In the genomic region with DNA sequence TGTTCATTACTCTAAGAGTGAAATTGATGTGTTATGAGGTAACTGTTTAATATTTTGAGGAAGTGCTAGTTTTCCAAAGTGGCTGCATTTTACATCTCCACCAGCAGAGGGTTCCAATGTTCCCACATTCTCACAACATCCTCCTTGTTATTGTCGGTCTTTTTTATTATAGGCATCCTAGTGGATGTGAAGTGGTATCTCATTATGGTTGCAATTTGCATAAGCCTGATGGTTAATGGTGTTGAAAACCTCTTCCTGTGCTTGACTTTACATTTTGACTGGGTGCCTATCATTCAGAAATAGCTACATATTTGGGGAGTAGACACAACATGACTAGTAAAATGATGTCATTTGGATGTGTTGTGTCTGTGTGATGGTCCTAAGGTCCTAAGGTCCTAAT, we compare ENCODE assay signal across 9 cellular contexts.
DNase-seq lines count a peak whose midpoint lies in the region; ATAC-seq, FAIRE-seq and TF ChIP-seq lines count a peak whose summit lies in the region.
"Had no signal": no experiment of that assay in that cellular context is flagged by ENCODE, and none has a peak within 500 bp of the region (broad histone marks: within the 10 kb centered on the region; RNA-seq: fewer than 3 reads in every experiment).

No MANE protein-coding gene starts in this region.

- no peak overlapping the region for H3K4me2 ChIP-seq in HepG2 (ENCODE audit: low read depth, low read length)

- POLR2A ChIA-PET in HepG2 (lab: Yijun Ruan, JAX) = no interaction called here

- BruUV-seq in HepG2 (replicated peaks; lab: Mats Ljungman, UMichigan) = no TSS peak

- TF ChIP-seq CTCF in HepG2 (CRISPR knock-in tag; IDR thresholded peaks at IDR 0.05) = peak; percentile 31

- H3K4me3 ChIP-seq in HepG2 (replicated peaks in 1 of 3; ENCODE audit: insufficient read depth in 1 of 3, low read depth in 2 of 3, low read length in 3 of 3) = no peak overlapping the region
- H3K4me3 ChIP-seq: SK-N-MC had no signal

- H4K20me1 ChIP-seq in HepG2 (ENCODE audit: insufficient read depth, low read length) = no peaks in the 10 kb centered on the region

- H3K4me1 ChIP-seq in HepG2 (ENCODE audit: insufficient read depth, low read length) = no peaks in the 10 kb centered on the region

- no peaks in the 10 kb centered on the region for H3K27me3 ChIP-seq in HepG2 (ENCODE audit: control insufficient read depth in 1 of 2, insufficient read depth in 2 of 2, low read length in 2 of 2)

- TF ChIP-seq EP300 in HepG2 (IDR thresholded peaks at IDR 0.05; ENCODE audit: low read depth in 2 of 2, low read length in 2 of 2) = no peak
- TF ChIP-seq EP300 in HepG2 (CRISPR knock-in tag; IDR thresholded peaks at IDR 0.05; ENCODE audit: borderline replicate concordance) = no peak

- intact Hi-C loops in HepG2 (cut with micrococcal nuclease; ENCODE audit: unreplicated experiment) = loop anchor here (1.0 kb wide), 1 partner anchor 569 kb away; no protein-coding TSS in a partner anchor

- H3K9ac ChIP-seq in HepG2 (ENCODE audit: insufficient read depth, low read depth, low read length) = no peak overlapping the region

- H2AFZ ChIP-seq in HepG2 (ENCODE audit: low read length) = no peak overlapping the region

- DNase-seq in AML-193 (lab: John Stamatoyannopoulos, UW) (peak; percentile 51 to 67), GM18507 (ENCODE audit: extremely low spot score, insufficient read length, low read depth) (no peak), NCI-H1436 treated with DMSO at 0.1 percent for 48 hours (lab: John Stamatoyannopoulos, UW) (peak; percentile 12), amniotic epithelial cell (ENCODE audit: low read depth) (peak; percentile 12), HepG2 (ENCODE audit: low spot score) (peak; percentile 18), amygdala (lab: John Stamatoyannopoulos, UW) (no peak)
- DNase-seq in stimulated activated CD4-positive, alpha-beta T cell treated with anti-CD3 and anti-CD28 coated beads, Interleukin-2, amount 100 ng/mL, for 48 hours = no peak

- CTCF ChIA-PET in HepG2 (lab: Yijun Ruan, JAX; ENCODE audit: low intra/inter-chr PET ratio, low total read pairs) = interaction anchor here (1.2 kb wide), 1 partner anchor 744 kb away, joined by 3 read pairs; the partner anchor contains the start of gene HCN1

- H3K79me2 ChIP-seq in HepG2 (ENCODE audit: insufficient read depth, low read length) = no peaks in the 10 kb centered on the region

- no peak for TF ChIP-seq RAD21 in HepG2 (CRISPR knock-in tag; IDR thresholded peaks at IDR 0.05)

- no peak for TF ChIP-seq POLR2A in HepG2 (IDR thresholded peaks at IDR 0.05; ENCODE audit: insufficient read depth in 1 of 2, low read depth in 2 of 2, low read length in 2 of 2)

- H3K36me3 ChIP-seq in HepG2 (replicated peaks in 1 of 2; ENCODE audit: control insufficient read depth in 1 of 2, insufficient read depth in 2 of 2, low read length in 2 of 2) = no peaks in the 10 kb centered on the region

- in situ Hi-C loops in HepG2 (cut with HindIII; ENCODE audit: extremely low pct_ligation_motif_present, low pct_unique_long_range_greater_than_20kb) = no loop called here

- H3K9me3 ChIP-seq in HepG2 (ENCODE audit: low read length) = no peaks in the 10 kb centered on the region

- ATAC-seq in HG02884 (IDR thresholded peaks at IDR 0.05; ENCODE audit: unreplicated experiment) = peak; percentile 77
- ATAC-seq in HepG2 = peak; percentile 51; the same call in 2 of the 3 replicates

- FAIRE-seq in GM18507 (lab: Jason Lieb, UNC) (peak; percentile 69), HepG2 (lab: Jason Lieb, UNC) (peak; percentile 52)

- WGBS in HepG2 (ENCODE audit: low lambda C conversion rate) = 0% methylated on average over 1 of the region's 1 CpG

- H3K27ac ChIP-seq in HepG2 (ENCODE audit: extremely low read length, insufficient read depth, low read length) = no peak overlapping the region
- H3K27ac ChIP-seq: SK-N-MC had no signal

TF ChIP-seq in HepG2, 621 proteins besides CTCF, POLR2A, EP300 and RAD21:
- 0 out of 2 replicates have a peak, but pooled peaks have one; percentile 35 for TF ChIP-seq SMC3 (IDR thresholded peaks at IDR 0.05; ENCODE audit: low read length)
- TF ChIP-seq ZNF33A (CRISPR knock-in tag; IDR thresholded peaks at IDR 0.05; ENCODE audit: borderline replicate concordance) = no peak
- peak; percentile 27; the same call in 1 of the 2 replicates for TF ChIP-seq STAG1 (CRISPR knock-in tag; IDR thresholded peaks at IDR 0.05)
TF ChIP-seq in HepG2: peak in this region for 2.

Comparison
In these comparisons a context has a peak if more than half of its experiments do, and no peak if none do; other contexts are left out.
1. DNase-seq: peak in AML-193 (2 of 2), NCI-H1436 treated with DMSO at 0.1 percent for 48 hours (single experiment), amniotic epithelial cell (single experiment) and HepG2 (single experiment); none in GM18507 (single experiment), amygdala (0 of 56) and stimulated activated CD4-positive, alpha-beta T cell treated with anti-CD3 and anti-CD28 coated beads, Interleukin-2, amount 100 ng/mL, for 48 hours (0 of 2).